1 cellular context compared by ENCODE assay signal in the genomic region with DNA sequence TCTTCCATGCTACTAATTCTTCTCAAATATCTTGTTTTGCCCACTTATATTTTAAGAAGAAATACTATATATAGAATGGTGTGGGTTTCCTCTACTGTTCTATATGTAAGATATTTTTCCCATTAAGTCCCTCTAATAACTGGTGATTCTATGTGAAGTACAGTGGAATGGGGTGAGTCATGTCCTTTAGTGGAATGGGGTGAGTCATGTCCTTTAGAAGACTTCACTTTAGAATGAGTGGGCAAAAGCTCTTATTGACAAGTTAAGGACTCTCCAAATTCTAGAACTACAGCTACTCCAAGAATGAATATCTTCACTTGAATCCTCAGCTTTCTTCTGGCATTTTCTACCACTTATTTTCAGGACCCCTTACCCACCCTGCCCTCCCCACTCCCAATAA.
TF ChIP-seq lines count a peak whose summit lies in the region.

No MANE protein-coding gene starts in this region.

TF ChIP-seq in K562, 482 proteins besides CTCF, POLR2A, EP300 and RAD21 (continued from another document):
- TF ChIP-seq TOE1 (IDR thresholded peaks at IDR 0.05; ENCODE audit: borderline replicate concordance) (no peak), TOE1 (CRISPR knock-in tag; IDR thresholded peaks at IDR 0.05; ENCODE audit: borderline replicate concordance, low read depth) (no peak), SAFB (IDR thresholded peaks at IDR 0.05; ENCODE audit: borderline replicate concordance, low read depth, low read length) (no peak), CBFA2T3 (IDR thresholded peaks at IDR 0.05) (no peak), HDAC1 (IDR thresholded peaks at IDR 0.05) (no peak), RFX1 (IDR thresholded peaks at IDR 0.05) (no peak), KLF1 (tag; IDR thresholded peaks at IDR 0.05) (no peak), MNT (conservative IDR thresholded peaks at IDR 0.05) (no peak), TAF1 (IDR thresholded peaks at IDR 0.05; ENCODE audit: control insufficient read depth, extremely low read depth, insufficient read depth, low read length, severe bottlenecking) (no peak), ZNF785 (CRISPR knock-in tag; IDR thresholded peaks at IDR 0.05) (no peak), SMAD2 (IDR thresholded peaks at IDR 0.05; ENCODE audit: low read depth, low read length) (no peak), ZNF316 (IDR thresholded peaks at IDR 0.05) (no peak)
